In the genomic region with DNA sequence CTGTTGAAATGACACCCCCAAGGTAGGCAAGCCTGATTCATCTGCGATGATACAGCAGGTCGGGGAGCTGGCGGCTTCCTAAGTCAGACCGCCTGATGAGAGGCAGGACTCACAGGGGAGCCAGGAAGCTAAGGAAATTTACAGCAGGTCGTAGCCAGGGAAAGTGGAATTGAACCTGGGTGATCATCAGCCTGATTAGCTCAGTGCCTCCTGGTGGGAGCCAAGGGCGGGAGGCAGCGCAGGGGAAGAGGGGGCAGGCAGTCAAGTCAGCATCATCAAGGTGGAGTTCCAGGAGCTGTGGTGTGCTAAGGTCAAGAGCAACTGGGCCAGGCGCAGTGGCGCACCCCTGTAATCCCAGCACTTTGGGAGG, we compare ENCODE assay signal across 33 cellular contexts. TPM values are rescaled to one million over a fixed set of nuclear protein-coding genes. Genes with fewer than 3 reads are reported as not detected.
DNase-seq lines count a peak whose midpoint lies in the region; ATAC-seq, FAIRE-seq and TF ChIP-seq lines count a peak whose summit lies in the region.
"Had no signal": no experiment of that assay in that cellular context is flagged by ENCODE, and none has a peak within 500 bp of the region (broad histone marks: within the 10 kb centered on the region; RNA-seq: fewer than 3 reads in every experiment).

No MANE protein-coding gene starts in this region.

- H3K79me1 ChIP-seq in H1 (ENCODE audit: low read depth, low read length): no peaks in the 10 kb centered on the region

- no peak for TF ChIP-seq CTCF in H1 (IDR thresholded peaks at IDR 0.05; ENCODE audit: control extremely low read depth in 1 of 3, insufficient read depth in 1 of 3, low read depth in 1 of 3, low read length in 3 of 3)
- TF ChIP-seq CTCF in lower lobe of right lung (IDR thresholded peaks at IDR 0.05): no peak

- CTCF ChIA-PET in H1 (lab: Charles Lee; ENCODE audit: partially characterized antibody): interaction anchor here (0.5 to 2.6 kb wide), 10 partner anchors 9 to 169 kb away, joined by 3 to 11 read pairs (median 3); no protein-coding TSS in a partner anchor

- H2AFZ ChIP-seq in H1 (ENCODE audit: low read length): no peak overlapping the region
- no peak overlapping the region for H2AFZ ChIP-seq in Karpas-422 (ENCODE audit: low read length)

- DNase-seq in activated naive CD4-positive, alpha-beta T cell treated with anti-CD3 and anti-CD28 coated beads, Interleukin-2, amount 50 U/mL, for 16 hours: no peak
- DNase-seq in H1 (ENCODE audit: low read depth in 1 of 2, low spot score in 2 of 2) (no peak), lower lobe of right lung (peak; percentile 18), HK-2 (ENCODE audit: unreplicated experiment) (no peak), Karpas-422 (no peak), NCI-H1694 treated with DMSO at 0.1 percent for 48 hours (lab: John Stamatoyannopoulos, UW) (no peak)
- DNase-seq: activated CD4-positive, alpha-beta memory T cell treated with anti-CD3 and anti-CD28 coated beads for 36 hours; activated CD4-positive, CD25-positive, alpha-beta regulatory T cell treated with anti-CD3 and anti-CD28 coated beads, Interleukin-2, amount 50 U/mL, for 72 hours; activated CD8-positive, alpha-beta memory T cell treated with anti-CD3 and anti-CD28 coated beads, Interleukin-2, amount 50 U/mL, for 48 hours; activated naive CD8-positive, alpha-beta T cell treated with anti-CD3 and anti-CD28 coated beads, Interleukin-2, amount 50 U/mL, for 24 hours; AML-193; CD8-positive, alpha-beta T cell; effector CD4-positive, alpha-beta T cell; EL; naive B cell; NCI-H1694; NCI-H226; NCI-H748 treated with DMSO at 0.1 percent for 48 hours; RPMI8226; T-helper 1 cell had no signal

- H3K4me1 Mint-ChIP-seq in activated naive CD4-positive, alpha-beta T cell treated with anti-CD3 and anti-CD28 coated beads, Interleukin-2, amount 50 U/mL, for 24 hours: no peaks in the 10 kb centered on the region
- H3K4me1 Mint-ChIP-seq: activated naive CD8-positive, alpha-beta T cell treated with anti-CD3 and anti-CD28 coated beads, Interleukin-2, amount 50 U/mL, for 24 hours; naive B cell had no signal

- H3K9me3 ChIP-seq in H1 (ENCODE audit: insufficient read depth in 2 of 2, low read depth in 1 of 2, low read length in 1 of 2) (no peaks in the 10 kb centered on the region), lower lobe of right lung (no peaks in the 10 kb centered on the region), Karpas-422 (ENCODE audit: low read length) (no peaks in the 10 kb centered on the region)
- H3K9me3 ChIP-seq: thoracic aorta had no signal

- no peaks in the 10 kb centered on the region for H3K36me3 ChIP-seq in H1 (ENCODE audit: control insufficient read depth in 2 of 4, insufficient read depth in 4 of 4, low read length in 3 of 4)
- H3K36me3 ChIP-seq in lower lobe of right lung: no peaks in the 10 kb centered on the region
- H3K36me3 ChIP-seq in Karpas-422 (ENCODE audit: insufficient read depth, low read length): no peaks in the 10 kb centered on the region
- H3K36me3 ChIP-seq: thoracic aorta had no signal

- H2BK120ac ChIP-seq in H1 (replicated peaks; ENCODE audit: low read depth, low read length): no peak overlapping the region

- H4K5ac ChIP-seq in H1 (ENCODE audit: insufficient read length, low read depth, low read length): no peak overlapping the region

- FAIRE-seq in H1 (lab: Jason Lieb, UNC): no peak
- FAIRE-seq: GM12878, HepG2, TTC549 had no signal

- ATAC-seq in lower lobe of right lung (no peak), HG02623 (IDR thresholded peaks at IDR 0.05; ENCODE audit: unreplicated experiment) (no peak)
- ATAC-seq: activated naive CD8-positive, alpha-beta T cell treated with anti-CD3 and anti-CD28 coated beads, Interleukin-2, amount 50 U/mL, for 24 hours; CD8-positive, alpha-beta T cell; GM12878; HepG2; left lobe of liver had no signal

- peak overlapping the region; percentile 55; the same call in 1 of the 2 replicates for H2BK20ac ChIP-seq in H1 (ENCODE audit: low read length)

- peak overlapping the region; percentile 65 for H4K91ac ChIP-seq in H1 (replicated peaks; ENCODE audit: insufficient read length, low read length)

- H3K4me3 Mint-ChIP-seq in activated naive CD4-positive, alpha-beta T cell treated with anti-CD3 and anti-CD28 coated beads, Interleukin-2, amount 50 U/mL, for 24 hours: no peak overlapping the region
- H3K4me3 Mint-ChIP-seq: activated CD4-positive, alpha-beta memory T cell treated with anti-CD3 and anti-CD28 coated beads for 36 hours; activated naive CD8-positive, alpha-beta T cell treated with anti-CD3 and anti-CD28 coated beads, Interleukin-2, amount 50 U/mL, for 24 hours; CD8-positive, alpha-beta T cell; naive B cell; stimulated activated naive CD8-positive, alpha-beta T cell treated with anti-CD3 and anti-CD28 coated beads, Interleukin-15, Interleukin-2, amounts not matched to agents 100 ng/mL and 50 ng/mL, for 24 hours had no signal

- 77% methylated on average over 9 of the region's 9 CpGs; no CpG with 5 or more reads in 1 of the 2 experiments for WGBS in H1 (ENCODE audit: extremely low coverage in 1 of 2, insufficient coverage in 1 of 2, insufficient read length in 1 of 2, insufficient replicate concordance in 2 of 2, low coverage in 1 of 2, low lambda C conversion rate in 2 of 2, missing lambda C conversion rate in 1 of 2), 2 experiments

- no peaks in the 10 kb centered on the region for H3K23me2 ChIP-seq in H1 (ENCODE audit: low read depth, low read length)

- no peak overlapping the region for H3K56ac ChIP-seq in H1 (replicated peaks; ENCODE audit: insufficient read length, low read depth, low read length)

- no peak overlapping the region for H2BK5ac ChIP-seq in H1 (ENCODE audit: low read depth, low read length)

- POLR2A ChIA-PET in H1 (lab: Charles Lee; ENCODE audit: partially characterized antibody): interaction anchor here (0.8 to 1.7 kb wide), 4 partner anchors 29 to 179 kb away, joined by 3 to 5 read pairs (median 4); no protein-coding TSS in a partner anchor

- H3K4me3 ChIP-seq in H1 (ENCODE audit: extremely low read depth in 1 of 4, insufficient read depth in 2 of 4, low read depth in 3 of 4, low read length in 4 of 4) (no peak overlapping the region), lower lobe of right lung (no peak overlapping the region), Karpas-422 (ENCODE audit: low read length) (no peak overlapping the region)
- H3K4me3 ChIP-seq: GM12878, thoracic aorta had no signal

- peaks cover 19% of the 10 kb centered on the region for H3K27me3 Mint-ChIP-seq in activated naive CD4-positive, alpha-beta T cell treated with anti-CD3 and anti-CD28 coated beads, Interleukin-2, amount 50 U/mL, for 24 hours

- H4K20me1 ChIP-seq in H1 (replicated peaks in 1 of 2; ENCODE audit: control insufficient read depth in 1 of 2, insufficient read depth in 2 of 2, low read length in 2 of 2): no peaks in the 10 kb centered on the region
- no peaks in the 10 kb centered on the region for H4K20me1 ChIP-seq in Karpas-422 (ENCODE audit: insufficient read depth, low read depth, low read length)

- peak overlapping the region; percentile 5 for H3K27ac Mint-ChIP-seq in activated naive CD4-positive, alpha-beta T cell treated with anti-CD3 and anti-CD28 coated beads, Interleukin-2, amount 50 U/mL, for 24 hours
- H3K27ac Mint-ChIP-seq: activated CD4-positive, alpha-beta memory T cell treated with anti-CD3 and anti-CD28 coated beads for 36 hours; activated naive CD8-positive, alpha-beta T cell treated with anti-CD3 and anti-CD28 coated beads, Interleukin-2, amount 50 U/mL, for 24 hours; CD8-positive, alpha-beta T cell; naive B cell; stimulated activated naive CD8-positive, alpha-beta T cell treated with anti-CD3 and anti-CD28 coated beads, Interleukin-15, Interleukin-2, amounts not matched to agents 100 ng/mL and 50 ng/mL, for 24 hours had no signal

- intact Hi-C loops in lower lobe of right lung (cut with DNase I): no loop called here

- H3K4ac ChIP-seq in H1 (replicated peaks; ENCODE audit: insufficient read length, low read depth, low read length): no peak overlapping the region

- no peak for TF ChIP-seq RAD21 in H1 (IDR thresholded peaks at IDR 0.05 in 1 of 2, conservative IDR thresholded peaks at IDR 0.05 in 1 of 2; ENCODE audit: low read depth in 2 of 2, low read length in 2 of 2)

- H3K18ac ChIP-seq in H1 (ENCODE audit: extremely low read depth, low read length): 0 out of 2 replicates have a peak overlapping the region, but pooled peaks have one; percentile 21

- no peaks in the 10 kb centered on the region for H3K9me3 Mint-ChIP-seq in activated naive CD4-positive, alpha-beta T cell treated with anti-CD3 and anti-CD28 coated beads, Interleukin-2, amount 50 U/mL, for 24 hours
- H3K9me3 Mint-ChIP-seq: activated CD4-positive, alpha-beta memory T cell treated with anti-CD3 and anti-CD28 coated beads for 36 hours; activated naive CD8-positive, alpha-beta T cell treated with anti-CD3 and anti-CD28 coated beads, Interleukin-2, amount 50 U/mL, for 24 hours; CD8-positive, alpha-beta T cell; stimulated activated naive CD8-positive, alpha-beta T cell treated with anti-CD3 and anti-CD28 coated beads, Interleukin-15, Interleukin-2, amounts not matched to agents 100 ng/mL and 50 ng/mL, for 24 hours had no signal

- 0 out of 2 replicates have a peak overlapping the region, but pooled peaks have one; percentile 4 for H2BK12ac ChIP-seq in H1 (ENCODE audit: low read depth, low read length)

- H2AK5ac ChIP-seq in H1 (ENCODE audit: low read depth, low read length): 0 out of 2 replicates have a peak overlapping the region, but pooled peaks have one; percentile 3

- no peaks in the 10 kb centered on the region for H3K36me3 Mint-ChIP-seq in activated naive CD4-positive, alpha-beta T cell treated with anti-CD3 and anti-CD28 coated beads, Interleukin-2, amount 50 U/mL, for 24 hours
- H3K36me3 Mint-ChIP-seq: activated CD4-positive, alpha-beta memory T cell treated with anti-CD3 and anti-CD28 coated beads for 36 hours; CD8-positive, alpha-beta T cell; naive B cell had no signal

- H3K4me2 ChIP-seq in H1 (ENCODE audit: insufficient read depth in 1 of 2, low read depth in 2 of 2, low read length in 2 of 2): no peak overlapping the region; a peak in 1 of 4 replicates
- no peak overlapping the region for H3K4me2 ChIP-seq in Karpas-422 (ENCODE audit: low read depth, low read length, poor library complexity, severe bottlenecking)

- H4K8ac ChIP-seq in H1 (ENCODE audit: extremely low read depth, insufficient read depth, low read length): no peak overlapping the region

- H3K9ac ChIP-seq in H1 (replicated peaks in 1 of 4; ENCODE audit: extremely low read depth in 1 of 4, low read depth in 3 of 4, low read length in 3 of 4) (no peak overlapping the region), Karpas-422 (ENCODE audit: low read length) (no peak overlapping the region)

- no peaks in the 10 kb centered on the region for H3K9me2 ChIP-seq in Karpas-422 (replicated peaks; ENCODE audit: insufficient read depth, low read length)

- no peak overlapping the region for H3K23ac ChIP-seq in H1 (ENCODE audit: insufficient read length)

- TF ChIP-seq POLR2A in H1 (IDR thresholded peaks at IDR 0.05; ENCODE audit: control extremely low read depth in 1 of 2, low read depth in 2 of 2, low read length in 2 of 2): no peak

- H3K27me3 ChIP-seq in H1 (replicated peaks in 1 of 4; ENCODE audit: control insufficient read depth in 3 of 4, extremely low read depth in 1 of 4, insufficient read depth in 3 of 4, low read length in 3 of 4) (no peaks in the 10 kb centered on the region), lower lobe of right lung (ENCODE audit: low read depth) (peaks cover 26% of the 10 kb centered on the region), Karpas-422 (ENCODE audit: low read length) (no peaks in the 10 kb centered on the region)

- no peak overlapping the region for H3K27ac ChIP-seq in H1 (ENCODE audit: low read depth, low read length)
- no peak overlapping the region for H3K27ac ChIP-seq in lower lobe of right lung
- H3K27ac ChIP-seq in Karpas-422 (ENCODE audit: low read length): no peak overlapping the region
- H3K27ac ChIP-seq: HL-60, thoracic aorta had no signal

- TF ChIP-seq EP300 in H1 (IDR thresholded peaks at IDR 0.05; ENCODE audit: borderline replicate concordance in 1 of 2, low read depth in 2 of 2, low read length in 2 of 2): no peak

- no peaks in the 10 kb centered on the region for H3K79me2 ChIP-seq in H1 (ENCODE audit: control insufficient read depth in 1 of 2, insufficient read depth in 2 of 2, low read length in 2 of 2)
- H3K79me2 ChIP-seq in Karpas-422 (ENCODE audit: low read length): no peaks in the 10 kb centered on the region

- H3K4me1 ChIP-seq in H1 (replicated peaks in 1 of 4; ENCODE audit: control insufficient read depth in 3 of 4, insufficient read depth in 4 of 4, low read length in 3 of 4) (peaks cover 0 to 11% (median 8%) of the 10 kb centered on the region in 4 experiments; a peak in 5 of 7 replicates), lower lobe of right lung (no peaks in the 10 kb centered on the region), Karpas-422 (ENCODE audit: low read length) (no peaks in the 10 kb centered on the region)

- H3K14ac ChIP-seq in H1 (ENCODE audit: insufficient read length): no peak overlapping the region

- H2BK15ac ChIP-seq in H1 (ENCODE audit: low read length): peak overlapping the region; percentile 65; the same call in 1 of the 2 replicates

RNA-seq across cellular contexts. Expression of gene TRIM56, which starts 18.4 kb away (rescaled TPM):
- 17.5 and 18.8 TPM in 2 replicates for total RNA-seq in H1 (2021; fragmentation: NEBNext Ultra II Directional; extraction: Animal tissue kit (Norgen Biotek cat#: 25700))
- 2.0 and 3.4 TPM in 2 replicates for polyA plus RNA-seq in H1 (2011; rRNA removed)
- 3.5 TPM for polyA plus RNA-seq in H1 (2011; cell fraction: cytosol; rRNA removed)
- polyA plus RNA-seq in H1 (2011; cell fraction: nucleus; rRNA removed): 11.9 TPM
- 11.8 to 21.3 TPM (median 14.5 TPM) in 4 replicates for polyA plus RNA-seq in H1 (2012, experiment 1 of 2)
- 3.0 TPM for polyA plus RNA-seq in H1 (2012, experiment 2 of 2)
- 9.3 TPM for polyA plus RNA-seq in H1 (2013, experiment 1 of 2)
- polyA plus RNA-seq in H1 (2013, experiment 2 of 2): 8.3 TPM
- 6.9 and 9.2 TPM in 2 replicates for polyA minus RNA-seq in H1 (2011; rRNA and poly(A)+ RNA removed)
- 5.9 TPM for polyA minus RNA-seq in H1 (2011; cell fraction: cytosol; rRNA and poly(A)+ RNA removed)
- polyA minus RNA-seq in H1 (2011; cell fraction: nucleus; rRNA and poly(A)+ RNA removed): 9.1 TPM
- total RNA-seq in lower lobe of right lung: 61.9 TPM
- total RNA-seq in Karpas-422 (2014; rRNA removed; shearing (Covaris generic); ENCODE audit: low replicate concordance): 8.1 and 14.0 TPM in 2 replicates

RNA-seq across cellular contexts. Expression of gene MUC17, which starts 47.0 kb away (rescaled TPM):
- total RNA-seq in H1 (2021; fragmentation: NEBNext Ultra II Directional; extraction: Animal tissue kit (Norgen Biotek cat#: 25700)): not detected in 2 replicates
- 0.02 TPM in 2 replicates for polyA plus RNA-seq in H1 (2011; rRNA removed)
- polyA plus RNA-seq in H1 (2011; cell fraction: cytosol; rRNA removed): under 0.01 TPM
- 0.01 TPM for polyA plus RNA-seq in H1 (2011; cell fraction: nucleus; rRNA removed)
- not detected in 4 replicates for polyA plus RNA-seq in H1 (2012, experiment 1 of 2)
- polyA plus RNA-seq in H1 (2012, experiment 2 of 2): not detected
- under 0.01 TPM for polyA plus RNA-seq in H1 (2013, experiment 1 of 2)
- polyA plus RNA-seq in H1 (2013, experiment 2 of 2): under 0.01 TPM
- polyA minus RNA-seq in H1 (2011; rRNA and poly(A)+ RNA removed): 0.03 and 0.05 TPM in 2 replicates
- not detected for polyA minus RNA-seq in H1 (2011; cell fraction: cytosol; rRNA and poly(A)+ RNA removed)
- polyA minus RNA-seq in H1 (2011; cell fraction: nucleus; rRNA and poly(A)+ RNA removed): 0.10 TPM
- not detected for total RNA-seq in lower lobe of right lung
- total RNA-seq in Karpas-422 (2014; rRNA removed; shearing (Covaris generic); ENCODE audit: low replicate concordance): not detected in 2 replicates
- total RNA-seq: A172; activated CD4-positive, alpha-beta memory T cell treated with anti-CD3 and anti-CD28 coated beads for 36 hours; CD8-positive, alpha-beta T cell; epithelial cell of proximal tubule; GM12878; HepG2; left lobe of liver; renal cortical epithelial cell; skeletal muscle tissue; thoracic aorta had no signal
- polyA plus RNA-seq: HepG2 had no signal
